Comparison of ENCODE assay signal across 10 cellular contexts in genomic region chr9:22084336-22085035, GRCh38.
DNase-seq lines count a peak whose midpoint lies in the region; ATAC-seq and TF ChIP-seq lines count a peak whose summit lies in the region.
"Had no signal": no experiment of that assay in that cellular context is flagged by ENCODE, and none has a peak within 500 bp of the region (broad histone marks: within the 10 kb centered on the region; RNA-seq: fewer than 3 reads in every experiment).

No MANE protein-coding gene starts in this region.

- intact Hi-C loops in activated T-helper 2 cell treated with anti-CD3 and anti-CD28 coated beads, Interferon-gamma antibody, Interleukin-2, Interleukin-4, amounts not matched to agents 10 μg/mL and 5 μg/mL and 100 μg/mL, durations not matched to agents 14 hours and 24 hours and 36 hours (cut with micrococcal nuclease) = no loop called here

- H3K27me3 Mint-ChIP-seq in activated T-helper 2 cell treated with anti-CD3 and anti-CD28 coated beads, Interferon-gamma antibody, Interleukin-2, Interleukin-4, amounts not matched to agents 10 μg/mL and 5 μg/mL and 100 μg/mL, durations not matched to agents 14 hours and 24 hours and 36 hours (ENCODE audit: low read depth) = peaks cover 55% of the 10 kb centered on the region

- in situ Hi-C loops in KBM-7 (cut with MboI; ENCODE audit: low pct_unique_long_range_greater_than_20kb, low sequenced_read_pairs) = no loop called here
- in situ Hi-C loops in brain microvascular endothelial cell (cut with HindIII; ENCODE audit: low pct_ligation_motif_present, low sequenced_read_pairs) = no loop called here

- H3K27ac ChIP-seq in brain microvascular endothelial cell (peak overlapping the region; percentile 86), lung (ENCODE audit: low read depth in 1 of 2, low read length in 1 of 2) (no peak overlapping the region)

- H3K27me3 ChIP-seq in brain microvascular endothelial cell (replicated peaks) (no peaks in the 10 kb centered on the region), lung (ENCODE audit: control insufficient read depth, insufficient read depth) (no peaks in the 10 kb centered on the region)

- no peak overlapping the region for H3K4me3 ChIP-seq in brain microvascular endothelial cell (ENCODE audit: low read depth, low read length)
- no peak overlapping the region for H3K4me3 ChIP-seq in lung

- no peaks in the 10 kb centered on the region for H3K9me3 ChIP-seq in lung (ENCODE audit: control insufficient read depth in 2 of 2, insufficient read depth in 1 of 2, low read length in 1 of 2)

- WGBS in lung, 2 donors = 14 to 23% methylated on average over 2 of the region's 2 CpGs

- H3K36me3 Mint-ChIP-seq in activated T-helper 2 cell treated with anti-CD3 and anti-CD28 coated beads, Interferon-gamma antibody, Interleukin-2, Interleukin-4, amounts not matched to agents 10 μg/mL and 5 μg/mL and 100 μg/mL, durations not matched to agents 14 hours and 24 hours and 36 hours (ENCODE audit: low read depth) = peaks cover 14% of the 10 kb centered on the region

- H3K4me1 ChIP-seq in lung (ENCODE audit: control insufficient read depth in 2 of 2, insufficient read depth in 2 of 2, low read length in 2 of 2) = peaks cover 0 to 2% of the 10 kb centered on the region in 2 donors

- TF ChIP-seq CTCF in AG09319 (IDR thresholded peaks at IDR 0.05; ENCODE audit: low read depth, low read length) (no peak), brain microvascular endothelial cell (IDR thresholded peaks at IDR 0.05; ENCODE audit: low read depth, low read length, missing control alignments) (no peak), lung (IDR thresholded peaks at IDR 0.05; ENCODE audit: control extremely low read depth, extremely low read depth) (no peak)

- H3K9me3 Mint-ChIP-seq in activated T-helper 2 cell treated with anti-CD3 and anti-CD28 coated beads, Interferon-gamma antibody, Interleukin-2, Interleukin-4, amounts not matched to agents 10 μg/mL and 5 μg/mL and 100 μg/mL, durations not matched to agents 14 hours and 24 hours and 36 hours = no peaks in the 10 kb centered on the region

- H3K4me1 Mint-ChIP-seq in activated T-helper 2 cell treated with anti-CD3 and anti-CD28 coated beads, Interferon-gamma antibody, Interleukin-2, Interleukin-4, amounts not matched to agents 10 μg/mL and 5 μg/mL and 100 μg/mL, durations not matched to agents 14 hours and 24 hours and 36 hours (ENCODE audit: low read depth) = peaks cover 26% of the 10 kb centered on the region

- DNase-seq in AG09319 (ENCODE audit: extremely low read depth, low read depth) (peak; percentile 57), KBM-7 (peak; percentile 52), brain microvascular endothelial cell (peak; percentile 96), lung (ENCODE audit: low spot score) (no peak), pons (ENCODE audit: low spot score) (no peak)
- no peak for DNase-seq in activated T-helper 2 cell treated with anti-CD3 and anti-CD28 coated beads, Interferon-gamma antibody, Interleukin-2, Interleukin-4, amounts not matched to agents 10 μg/mL and 5 μg/mL and 100 μg/mL, durations not matched to agents 14 hours and 24 hours and 36 hours (ENCODE audit: low spot score)
- DNase-seq: effector CD8-positive, alpha-beta T cell; naive B cell had no signal

- ATAC-seq in lung (ENCODE audit: insufficient read depth, low FRiP score) = peak; percentile 60
- ATAC-seq in GM18861 (IDR thresholded peaks at IDR 0.05; ENCODE audit: unreplicated experiment) = no peak
- no peak for ATAC-seq in HG02588 (IDR thresholded peaks at IDR 0.05; ENCODE audit: unreplicated experiment)

- H3K36me3 ChIP-seq in brain microvascular endothelial cell (replicated peaks) (no peaks in the 10 kb centered on the region), lung (ENCODE audit: control insufficient read depth in 2 of 2, insufficient read depth in 2 of 2, low read length in 2 of 2) (no peaks in the 10 kb centered on the region)

- no peak overlapping the region for H3K4me3 Mint-ChIP-seq in activated T-helper 2 cell treated with anti-CD3 and anti-CD28 coated beads, Interferon-gamma antibody, Interleukin-2, Interleukin-4, amounts not matched to agents 10 μg/mL and 5 μg/mL and 100 μg/mL, durations not matched to agents 14 hours and 24 hours and 36 hours (ENCODE audit: low read depth)
- H3K4me3 Mint-ChIP-seq: naive B cell had no signal

- no peak overlapping the region for H3K27ac Mint-ChIP-seq in activated T-helper 2 cell treated with anti-CD3 and anti-CD28 coated beads, Interferon-gamma antibody, Interleukin-2, Interleukin-4, amounts not matched to agents 10 μg/mL and 5 μg/mL and 100 μg/mL, durations not matched to agents 14 hours and 24 hours and 36 hours
- H3K27ac Mint-ChIP-seq: naive B cell had no signal

Comparison
In these comparisons a context has a peak if more than half of its experiments do, and no peak if none do; other contexts are left out.
1. DNase-seq: peak in AG09319 (single experiment), KBM-7 (single experiment) and brain microvascular endothelial cell (single experiment); none in lung (single experiment), activated T-helper 2 cell treated with anti-CD3 and anti-CD28 coated beads, Interferon-gamma antibody, Interleukin-2, Interleukin-4, amounts not matched to agents 10 μg/mL and 5 μg/mL and 100 μg/mL, durations not matched to agents 14 hours and 24 hours and 36 hours (single experiment) and pons (single experiment).